ENCODE assay signal across 8 cellular contexts in genomic region chr6:7389162-7389450, GRCh38. TPM values are rescaled to one million over a fixed set of nuclear protein-coding genes. Genes with fewer than 3 reads are reported as not detected.
DNase-seq lines count a peak whose midpoint lies in the region; ATAC-seq and TF ChIP-seq lines count a peak whose summit lies in the region.

No MANE protein-coding gene starts in this region.

- H3K23ac ChIP-seq in neuronal stem cell (ENCODE audit: low read depth, low read length, poor library complexity): peak overlapping the region; percentile 90

- peaks cover 20% of the 10 kb centered on the region for H3K36me3 ChIP-seq in RWPE2 (ENCODE audit: low read depth)
- H3K36me3 ChIP-seq in esophagus squamous epithelium: peaks cover 0 to 16% (median 0%) of the 10 kb centered on the region in 3 donors
- peaks cover 2 to 15% of the 10 kb centered on the region in 2 donors for H3K36me3 ChIP-seq in neuronal stem cell (replicated peaks in 1 of 2; ENCODE audit: control insufficient read depth in 2 of 2, insufficient read depth in 2 of 2, low read length in 2 of 2)

- no peak overlapping the region for H2BK12ac ChIP-seq in neuronal stem cell (ENCODE audit: low read length)

- intact Hi-C loops in esophagus squamous epithelium (cut with DNase I): loop anchor here (10.0 kb wide), 1 partner anchor 74 kb away; the partner anchor contains the start of gene SSR1

- H3K9me3 ChIP-seq in RWPE2 (ENCODE audit: severe bottlenecking) (no peaks in the 10 kb centered on the region), esophagus squamous epithelium (no peaks in the 10 kb centered on the region), neuronal stem cell (replicated peaks in 1 of 2; ENCODE audit: control insufficient read depth in 2 of 2, insufficient read depth in 1 of 2, low read depth in 1 of 2, low read length in 2 of 2) (no peaks in the 10 kb centered on the region)

- H3K79me1 ChIP-seq in neuronal stem cell (ENCODE audit: low read depth, low read length): no peaks in the 10 kb centered on the region

- H2AFZ ChIP-seq in neuronal stem cell (ENCODE audit: low read length): peak overlapping the region; percentile 95

- peaks cover 12% of the 10 kb centered on the region for H3K4me1 ChIP-seq in RWPE2 (ENCODE audit: insufficient read depth, poor library complexity, severe bottlenecking)
- H3K4me1 ChIP-seq in esophagus squamous epithelium: peaks cover 19 to 44% (median 24%) of the 10 kb centered on the region in 3 donors
- peaks cover 2% of the 10 kb centered on the region in 2 donors for H3K4me1 ChIP-seq in neuronal stem cell (ENCODE audit: control insufficient read depth in 2 of 2, insufficient read depth in 1 of 2, low read depth in 1 of 2, low read length in 2 of 2)

- peak overlapping the region; percentile 32 for H2BK5ac ChIP-seq in neuronal stem cell (ENCODE audit: low read length)

- H3K27ac ChIP-seq in RWPE2 (ENCODE audit: poor library complexity, severe bottlenecking): peak overlapping the region; percentile 61
- peak overlapping the region; percentile 89 to 97 (median 96) for H3K27ac ChIP-seq in esophagus squamous epithelium
- peak overlapping the region; percentile 90 for H3K27ac ChIP-seq in neuronal stem cell (replicated peaks; ENCODE audit: low read length)

- TF ChIP-seq POLR2A in esophagus squamous epithelium (IDR thresholded peaks at IDR 0.05): no peak

- H2BK120ac ChIP-seq in neuronal stem cell (ENCODE audit: low read depth, low read length): no peak overlapping the region

- no peaks in the 10 kb centered on the region for H3K27me3 ChIP-seq in RWPE2 (ENCODE audit: insufficient read depth, poor library complexity, severe bottlenecking)
- no peaks in the 10 kb centered on the region for H3K27me3 ChIP-seq in esophagus squamous epithelium
- H3K27me3 ChIP-seq in neuronal stem cell (ENCODE audit: control insufficient read depth in 3 of 3, insufficient read depth in 3 of 3, low read depth in 1 of 3, low read length in 3 of 3): no peaks in the 10 kb centered on the region

- DNase-seq in SKM-1 treated with dmso at 0.1 percent for 144 hours (lab: John Stamatoyannopoulos, UW; ENCODE audit: unreplicated experiment) (peak; percentile 28), SKM-1 (lab: John Stamatoyannopoulos, UW; ENCODE audit: unreplicated experiment) (no peak), RWPE2 (ENCODE audit: low spot score) (no peak), esophagus squamous epithelium (lab: John Stamatoyannopoulos, UW) (no peak), neuronal stem cell (ENCODE audit: low spot score) (no peak), HK-2 (ENCODE audit: unreplicated experiment) (no peak), NCI-H187 (lab: John Stamatoyannopoulos, UW) (no peak), amygdala (lab: John Stamatoyannopoulos, UW) (no peak)

- H3K4me3 ChIP-seq in RWPE2 (ENCODE audit: severe bottlenecking) (peak overlapping the region; percentile 75), esophagus squamous epithelium (peak overlapping the region; percentile 62 to 96 (median 83)), neuronal stem cell (ENCODE audit: low read length in 2 of 2) (peak overlapping the region; percentile 73 to 91)

- H2AK5ac ChIP-seq in neuronal stem cell (ENCODE audit: low read depth, low read length): no peak overlapping the region

- H3K4me2 ChIP-seq in neuronal stem cell (ENCODE audit: insufficient read depth, low read length, poor library complexity, severe bottlenecking): peak overlapping the region; percentile 88

- ATAC-seq in RWPE2 (ENCODE audit: low read depth): no peak

- 0% methylated on average over 1 to 11 of the region's 11 CpGs for WGBS in esophagus squamous epithelium, 2 donors
- WGBS in neuronal stem cell (ENCODE audit: extremely low coverage in 2 of 2, insufficient read length in 2 of 2, insufficient replicate concordance in 1 of 2), 2 donors: no CpG with 5 or more reads among the region's 11 CpGs

- H2BK15ac ChIP-seq in neuronal stem cell (ENCODE audit: low read length): no peak overlapping the region

- no peak overlapping the region for H3K4ac ChIP-seq in neuronal stem cell (ENCODE audit: low read length)

- H4K8ac ChIP-seq in neuronal stem cell (ENCODE audit: low read depth, low read length): no peak overlapping the region

- peak overlapping the region; percentile 93 for H3K18ac ChIP-seq in neuronal stem cell (ENCODE audit: low read length)

- TF ChIP-seq CTCF in RWPE2 (IDR thresholded peaks at IDR 0.05; ENCODE audit: poor library complexity, severe bottlenecking) (no peak), esophagus squamous epithelium (IDR thresholded peaks at IDR 0.05) (no peak)

- H3K9ac ChIP-seq in neuronal stem cell (ENCODE audit: low read depth, low read length, poor library complexity): peak overlapping the region; percentile 92

- H3K14ac ChIP-seq in neuronal stem cell (ENCODE audit: low read length): peak overlapping the region; percentile 84

- H4K91ac ChIP-seq in neuronal stem cell (ENCODE audit: low read depth, low read length, poor library complexity): no peak overlapping the region

RNA-seq across cellular contexts. Expression of gene CAGE1, which starts 0.4 kb away (rescaled TPM):
- total RNA-seq in esophagus squamous epithelium: under 1 TPM in 1 of 4 donors, not detected in 3; 0.09 TPM
- polyA plus RNA-seq in neuronal stem cell (2013, experiment 1 of 2): 0.01 TPM
- polyA plus RNA-seq in neuronal stem cell (2013, experiment 2 of 2): 0.01 TPM

RNA-seq across cellular contexts. Expression of gene RIOK1, which starts 0.5 kb away (rescaled TPM):
- total RNA-seq in esophagus squamous epithelium: 10 to 100 TPM in 3 of 4 donors, 1 to 10 TPM in 1; 9.3 to 28.2 (median 22.9) TPM
- 27.3 TPM for polyA plus RNA-seq in neuronal stem cell (2013, experiment 1 of 2)
- polyA plus RNA-seq in neuronal stem cell (2013, experiment 2 of 2): 26.7 TPM
